In genomic region chr3:25592510-25592968, GRCh38 we compare ENCODE assay signal across 1 cellular context.
TF ChIP-seq lines count a peak whose summit lies in the region.

No MANE protein-coding gene starts in this region.

TF ChIP-seq in K562, 482 proteins besides CTCF, POLR2A, EP300 and RAD21 (continued from another document and continues in another):
- TF ChIP-seq RREB1 (CRISPR knock-in tag; IDR thresholded peaks at IDR 0.05) = no peak
- no peak for TF ChIP-seq CBFA2T3 (IDR thresholded peaks at IDR 0.05)
- TF ChIP-seq PHTF2 (CRISPR knock-in tag; IDR thresholded peaks at IDR 0.05) = no peak
- no peak for TF ChIP-seq FOXP4 (CRISPR knock-in tag; IDR thresholded peaks at IDR 0.05; ENCODE audit: borderline replicate concordance)
- no peak for TF ChIP-seq ZSCAN29 (IDR thresholded peaks at IDR 0.05)
- TF ChIP-seq ZNF280A (IDR thresholded peaks at IDR 0.05; ENCODE audit: low read depth, partially characterized antibody) = no peak
- TF ChIP-seq ZNF778 (CRISPR knock-in tag; IDR thresholded peaks at IDR 0.05) = no peak
- no peak for TF ChIP-seq SRSF3 (IDR thresholded peaks at IDR 0.05; ENCODE audit: insufficient read depth, low read length)
- no peak for TF ChIP-seq BRD9 (IDR thresholded peaks at IDR 0.05; ENCODE audit: low read depth, partially characterized antibody)
- TF ChIP-seq HLTF (IDR thresholded peaks at IDR 0.05) = no peak
- no peak for TF ChIP-seq ZNF318 (IDR thresholded peaks at IDR 0.05; ENCODE audit: borderline replicate concordance in 1 of 2, low read depth in 1 of 2)
- no peak for TF ChIP-seq ZNF134 (CRISPR knock-in tag; conservative IDR thresholded peaks at IDR 0.05)
- no peak for TF ChIP-seq GTF2E2 (tag; IDR thresholded peaks at IDR 0.05)
- TF ChIP-seq ZNF592 (IDR thresholded peaks at IDR 0.05) = peak; percentile 69; the same call in 1 of the 2 replicates
- TF ChIP-seq TBP (optimal IDR thresholded peaks at IDR 0.05; ENCODE audit: low read depth, low read length) = peak; percentile 75
- TF ChIP-seq ZNF766 (CRISPR knock-in tag; conservative IDR thresholded peaks at IDR 0.05) = no peak
- TF ChIP-seq HDAC2 (IDR thresholded peaks at IDR 0.05) = no peak
- TF ChIP-seq MTA2 (IDR thresholded peaks at IDR 0.05; ENCODE audit: low read depth) = no peak
- no peak for TF ChIP-seq ZNF561 (CRISPR knock-in tag; conservative IDR thresholded peaks at IDR 0.05)
- no peak for TF ChIP-seq CREB3L1 (IDR thresholded peaks at IDR 0.05; ENCODE audit: borderline replicate concordance, low read depth)
- no peak for TF ChIP-seq GTF3C2 (IDR thresholded peaks at IDR 0.05; ENCODE audit: borderline replicate concordance, extremely low read depth, insufficient read length)
- no peak for TF ChIP-seq ZNF449 (CRISPR knock-in tag; IDR thresholded peaks at IDR 0.05)
